ENCODE assay signal across 8 cellular contexts in genomic region chrX:119943185-119943988, GRCh38. TPM values are rescaled to one million over a fixed set of nuclear protein-coding genes. Genes with fewer than 3 reads are reported as not detected.
A peak's percentile ranks its signal among the peaks of the same experiment; 100 is the strongest.
DNase-seq lines count a peak whose midpoint lies in the region; ATAC-seq lines count a peak whose summit lies in the region.

TSS of gene NKAP (minus strand) at chrX:119943751. CDS start at chrX:119943605, 146 bp downstream.

- H3K36me3 ChIP-seq in rectal smooth muscle tissue (ENCODE audit: control insufficient read depth, insufficient read depth, low read length) = no peaks in the 10 kb centered on the region

- peak within 1 kb of the TSS; percentile 74 for H3K4me3 ChIP-seq in rectal smooth muscle tissue (ENCODE audit: low read length)

- DNase-seq in NCI-H1930 (lab: John Stamatoyannopoulos, UW) (peak; percentile 82 to 83), T-helper 9 cell (peak; percentile 63), astrocyte of the hippocampus (ENCODE audit: low read depth, low spot score) (peak; percentile 94), hepatic stellate cell (ENCODE audit: low spot score) (peak; percentile 78), mesenteric fat pad (ENCODE audit: low spot score) (no peak)

- no peaks in the 10 kb centered on the region for H3K4me1 ChIP-seq in rectal smooth muscle tissue (ENCODE audit: control insufficient read depth, insufficient read depth, low read length)

- no peaks in the 10 kb centered on the region for H3K27me3 ChIP-seq in rectal smooth muscle tissue (ENCODE audit: control insufficient read depth, insufficient read depth, low read length)

- H3K27ac ChIP-seq in rectal smooth muscle tissue (ENCODE audit: low read depth, low read length) = peak within 1 kb of the TSS; percentile 87

- H3K9ac ChIP-seq in rectal smooth muscle tissue (ENCODE audit: low read length) = peak within 1 kb of the TSS; percentile 87

- ATAC-seq in GM18511 (IDR thresholded peaks at IDR 0.05; ENCODE audit: unreplicated experiment) (peak; percentile 84), HG02981 (IDR thresholded peaks at IDR 0.05; ENCODE audit: unreplicated experiment) (peak; percentile 88)

RNA-seq across cellular contexts. Expression of gene NKAP, which starts in this region (rescaled TPM):
- 6.1 TPM for total RNA-seq in mesenteric fat pad
